ENCODE assay signal across 19 cellular contexts in the genomic region with DNA sequence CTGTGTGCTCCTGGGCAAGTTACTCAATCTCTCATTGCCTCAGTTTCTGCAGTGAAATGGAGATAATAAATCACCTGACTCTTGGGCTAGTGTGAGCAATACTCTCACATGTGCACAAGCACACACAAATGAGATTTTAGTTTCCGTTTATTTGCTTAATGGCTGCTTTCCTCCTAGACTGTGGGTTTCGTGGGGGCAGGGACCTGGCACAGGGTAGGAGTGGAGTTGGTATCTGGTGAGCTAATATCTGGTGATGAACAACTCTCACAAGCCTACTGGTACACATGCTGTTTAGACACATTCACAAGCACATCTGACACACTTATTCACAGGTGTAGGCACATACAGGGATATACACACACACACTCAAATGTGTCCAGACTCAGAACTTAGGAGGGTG.
A peak's percentile ranks its signal among the peaks of the same experiment; 100 is the strongest.
DNase-seq lines count a peak whose midpoint lies in the region; TF ChIP-seq lines count a peak whose summit lies in the region.
"Had no signal": no experiment of that assay in that cellular context is flagged by ENCODE, and none has a peak within 500 bp of the region (broad histone marks: within the 10 kb centered on the region; RNA-seq: fewer than 3 reads in every experiment).

No MANE protein-coding gene starts in this region.

- H4K20me1 ChIP-seq in OCI-LY3 (ENCODE audit: insufficient read depth, low read length) = peaks cover 57% of the 10 kb centered on the region
- H4K20me1 ChIP-seq: BLaER1 treated with 17β-estradiol and CSF1 and Interleukin-3, amounts not matched to agents 10 nM and 100 nM had no signal

- H3K9me3 ChIP-seq in OCI-LY3 (ENCODE audit: insufficient read depth, low read length) = peaks cover 3% of the 10 kb centered on the region; the same call in 1 of the 2 replicates
- H3K9me3 ChIP-seq: A549, prostate gland had no signal

- H3K4me1 ChIP-seq in OCI-LY3 (ENCODE audit: low read length) = peaks cover 25% of the 10 kb centered on the region
- H3K4me1 ChIP-seq: prostate gland, tibial nerve had no signal

- peak overlapping the region; percentile 78 for H3K27ac ChIP-seq in OCI-LY3 (ENCODE audit: low read length)
- H3K27ac ChIP-seq: A549; BLaER1 treated with 17β-estradiol and CSF1 and Interleukin-3, amounts not matched to agents 10 nM and 100 nM; prostate gland; tibial nerve had no signal

- H2AFZ ChIP-seq in OCI-LY3 (ENCODE audit: low read depth, low read length) = no peak overlapping the region

- TF ChIP-seq CTCF in GM12865 (IDR thresholded peaks at IDR 0.05; ENCODE audit: insufficient read depth, low read depth, low read length, missing control alignments) = no peak
- no peak for TF ChIP-seq CTCF in OCI-LY3 (IDR thresholded peaks at IDR 0.05; ENCODE audit: low read depth, low read length)
- no peak for TF ChIP-seq CTCF in fibroblast of mammary gland (conservative IDR thresholded peaks at IDR 0.05; ENCODE audit: control insufficient read depth, insufficient read depth, low read depth, low read length)
- TF ChIP-seq CTCF in GM13977 (IDR thresholded peaks at IDR 0.05; ENCODE audit: extremely low read depth, insufficient read depth, missing control alignments) = no peak

- H3K4me2 ChIP-seq in OCI-LY3 (ENCODE audit: low read length) = peak overlapping the region; percentile 71
- H3K4me2 ChIP-seq: A549; BLaER1 treated with 17β-estradiol and CSF1 and Interleukin-3, amounts not matched to agents 10 nM and 100 nM had no signal

- in situ Hi-C loops in GM13977 (cut with MboI; ENCODE audit: low pct_unique_long_range_greater_than_20kb, low sequenced_read_pairs, unreplicated experiment) = no loop called here

- H3K9ac ChIP-seq in OCI-LY3 (ENCODE audit: low read length) = peak overlapping the region; percentile 53
- H3K9ac ChIP-seq: BLaER1 treated with 17β-estradiol and CSF1 and Interleukin-3, amounts not matched to agents 10 nM and 100 nM had no signal

- no peak overlapping the region for H3K4me3 ChIP-seq in GM12865 (ENCODE audit: low read depth, low read length)
- peak overlapping the region; percentile 30 for H3K4me3 ChIP-seq in OCI-LY3 (ENCODE audit: low read length)
- H3K4me3 ChIP-seq in fibroblast of mammary gland (ENCODE audit: control insufficient read depth, low read depth, low read length) = no peak overlapping the region
- H3K4me3 ChIP-seq: A549; BLaER1 treated with 17β-estradiol and CSF1 and Interleukin-3, amounts not matched to agents 10 nM and 100 nM; prostate gland; tibial nerve had no signal

- H3K36me3 ChIP-seq in OCI-LY3 (replicated peaks; ENCODE audit: low read depth, low read length) = peaks cover 41% of the 10 kb centered on the region
- H3K36me3 ChIP-seq: BLaER1 treated with 17β-estradiol and CSF1 and Interleukin-3, amounts not matched to agents 10 nM and 100 nM; prostate gland; tibial nerve had no signal

- peaks cover 82% of the 10 kb centered on the region for H3K79me2 ChIP-seq in OCI-LY3 (ENCODE audit: low read length)

- H3K27me3 ChIP-seq in OCI-LY3 (ENCODE audit: low read depth, low read length) = no peaks in the 10 kb centered on the region
- H3K27me3 ChIP-seq: BLaER1 treated with 17β-estradiol and CSF1 and Interleukin-3, amounts not matched to agents 10 nM and 100 nM; tibial nerve had no signal

- DNase-seq in NOMO-1 treated with DMSO at 0.1 percent for 48 hours (lab: John Stamatoyannopoulos, UW; ENCODE audit: unreplicated experiment) = peak; percentile 3
- no peak for DNase-seq in NOMO-1 treated with dmso at 0.1 percent for 144 hours (lab: John Stamatoyannopoulos, UW; ENCODE audit: unreplicated experiment)
- peak; percentile 53 for DNase-seq in GM12865 (ENCODE audit: low read depth)
- DNase-seq in fibroblast of mammary gland (ENCODE audit: low read depth) = peak; percentile 11
- no peak for DNase-seq in NCI-H1694 (lab: John Stamatoyannopoulos, UW)
- no peak for DNase-seq in DMS 273 treated with DMSO at 0.1 percent for 48 hours (lab: John Stamatoyannopoulos, UW)
- DNase-seq in GM13977 (ENCODE audit: low spot score) = no peak
- DNase-seq: activated B cell treated with CpG ODN at 0.5 μM for 24 hours; activated CD8-positive, alpha-beta memory T cell treated with anti-CD3 and anti-CD28 coated beads, Interleukin-2, amount 50 U/mL, for 48 hours; GOT3; left cardiac atrium; NCI-H1930; NCI-H510A treated with DMSO at 0.1 percent for 48 hours; PC-3 had no signal

Comparison
In these comparisons a context has a peak if more than half of its experiments do, and no peak if none do; other contexts are left out.
1. DNase-seq: peak in NOMO-1 treated with DMSO at 0.1 percent for 48 hours (single experiment), GM12865 (single experiment) and fibroblast of mammary gland (single experiment); none in NOMO-1 treated with dmso at 0.1 percent for 144 hours (single experiment), NCI-H1694 (single experiment), DMS 273 treated with DMSO at 0.1 percent for 48 hours (single experiment) and GM13977 (single experiment).